Comparison of ENCODE assay signal across 10 cellular contexts in genomic region chr15:68871507-68871906, GRCh38. TPM values are rescaled to one million over a fixed set of nuclear protein-coding genes. Genes with fewer than 3 reads are reported as not detected.
"Had no signal": no experiment of that assay in that cellular context is flagged by ENCODE, and none has a peak within 500 bp of the region (broad histone marks: within the 10 kb centered on the region; RNA-seq: fewer than 3 reads in every experiment).

No MANE protein-coding gene starts in this region.

- H3K9me3 Mint-ChIP-seq: GM23338, H9, IgD-negative memory B cell had no signal

- FAIRE-seq: H1, H54, HepG2 had no signal

- H2AFZ ChIP-seq: GM23338 had no signal

- DNase-seq: H9, KBM-7 had no signal

- H3K27ac Mint-ChIP-seq: GM23338, H9, IgD-negative memory B cell had no signal

- ATAC-seq: GM23338, HCT116, HepG2 had no signal

- H3K27ac ChIP-seq: HL-60, KMS-11 had no signal

- H3K4me3 Mint-ChIP-seq: GM23338, H9, IgD-negative memory B cell had no signal

- H3K4me1 Mint-ChIP-seq: GM23338 had no signal

- H3K4me2 ChIP-seq: GM23338, KMS-11 had no signal

- H3K4me3 ChIP-seq: GM23338 had no signal

- H3K9ac ChIP-seq: KMS-11 had no signal

- H3K36me3 Mint-ChIP-seq: IgD-negative memory B cell had no signal

RNA-seq across cellular contexts. Expression of gene SPESP1, which starts 58.8 kb away (rescaled TPM):
- polyA plus RNA-seq: GM23338, H1, HepG2 had no signal
